In genomic region chr15:90465140-90465929, GRCh38 we compare ENCODE assay signal across 11 cellular contexts.
DNase-seq lines count a peak whose midpoint lies in the region; ATAC-seq and TF ChIP-seq lines count a peak whose summit lies in the region.
"Had no signal": no experiment of that assay in that cellular context is flagged by ENCODE, and none has a peak within 500 bp of the region (broad histone marks: within the 10 kb centered on the region; RNA-seq: fewer than 3 reads in every experiment).

No MANE protein-coding gene starts in this region.

- no peaks in the 10 kb centered on the region for H3K27me3 ChIP-seq in HCT116 (ENCODE audit: insufficient read depth, low read length)
- H3K27me3 ChIP-seq in brain microvascular endothelial cell (replicated peaks): no peaks in the 10 kb centered on the region

- no peaks in the 10 kb centered on the region for H3K9me3 ChIP-seq in HCT116 (ENCODE audit: control insufficient read depth in 1 of 2, insufficient read depth in 1 of 2, low read depth in 1 of 2, low read length in 2 of 2)

- H3K79me2 ChIP-seq in HCT116 (ENCODE audit: insufficient read depth, low read length): 0 out of 2 replicates have a peak, but pooled peaks cover 2% of the 10 kb centered on the region

- H3K4me3 Mint-ChIP-seq in mesothelial cell of epicardium: no peak overlapping the region
- H3K4me3 Mint-ChIP-seq: CD4-positive, CD25-positive, alpha-beta regulatory T cell had no signal

- H3K9ac ChIP-seq in HCT116 (ENCODE audit: low read length): no peak overlapping the region

- no peak for TF ChIP-seq POLR2A in HCT116 (IDR thresholded peaks at IDR 0.05; ENCODE audit: borderline replicate concordance, extremely low read depth, insufficient read depth, insufficient read length)

- peak overlapping the region; percentile 3 for H3K27ac Mint-ChIP-seq in mesothelial cell of epicardium

- intact Hi-C loops in HCT116 (cut with micrococcal nuclease): no loop called here

- BruUV-seq in HCT116 (replicated peaks; lab: Mats Ljungman, UMichigan): no TSS peak

- no peak overlapping the region for H2AFZ ChIP-seq in HCT116 (ENCODE audit: low read depth, low read length, poor library complexity, severe bottlenecking)

- TF ChIP-seq CTCF in HCT116 (IDR thresholded peaks at IDR 0.05 in 2 of 3, conservative IDR thresholded peaks at IDR 0.05 in 1 of 3; ENCODE audit: borderline replicate concordance in 1 of 3, insufficient read depth in 1 of 3, low read depth in 2 of 3, low read length in 2 of 3): no peak
- TF ChIP-seq CTCF in brain microvascular endothelial cell (IDR thresholded peaks at IDR 0.05; ENCODE audit: low read depth, low read length, missing control alignments): no peak
- TF ChIP-seq CTCF in mesothelial cell of epicardium (IDR thresholded peaks at IDR 0.05; ENCODE audit: unreplicated experiment): no peak

- no peaks in the 10 kb centered on the region for H4K20me1 ChIP-seq in HCT116 (ENCODE audit: insufficient read depth)

- peaks cover 3% of the 10 kb centered on the region for H3K4me1 Mint-ChIP-seq in mesothelial cell of epicardium

- DNase-seq in A172 (ENCODE audit: low spot score) (peak; percentile 31), HCT116 (ENCODE audit: low read depth, low spot score) (no peak), brain microvascular endothelial cell (peak; percentile 9), mesothelial cell of epicardium (ENCODE audit: low spot score in 2 of 2, unreplicated experiment in 2 of 2) (no peak)
- DNase-seq in stimulated activated CD8-positive, alpha-beta memory T cell treated with anti-CD3 and anti-CD28 coated beads, Interleukin-4, amount 100 ng/mL, for 48 hours: no peak
- DNase-seq: activated naive CD4-positive, alpha-beta T cell treated with anti-CD3 and anti-CD28 coated beads, Interleukin-2, amount 50 U/mL, for 16 hours; midbrain had no signal

- POLR2A ChIA-PET in HCT116 (lab: Charles Lee): interaction anchor here (1.0 kb wide), 1 partner anchor 77 kb away, joined by 3 read pairs; the partner anchor contains the start of gene IQGAP1

- in situ Hi-C loops in brain microvascular endothelial cell (cut with HindIII; ENCODE audit: low pct_ligation_motif_present, low sequenced_read_pairs): no loop called here

- CTCF ChIA-PET in HCT116 (lab: Charles Lee): interaction anchor here (1.1 kb wide), 1 partner anchor 145 kb away, joined by 3 read pairs; no protein-coding TSS in a partner anchor

- peaks cover 14 to 15% of the 10 kb centered on the region in 2 experiments for H3K4me1 ChIP-seq in HCT116 (ENCODE audit: control insufficient read depth in 1 of 2, insufficient read depth in 2 of 2, low read length in 2 of 2)

- TF ChIP-seq RAD21 in HCT116 (IDR thresholded peaks at IDR 0.05; ENCODE audit: low read depth): no peak

- peak overlapping the region; percentile 22 for H3K4me2 ChIP-seq in HCT116 (ENCODE audit: low read length)

- H3K4me3 ChIP-seq in HCT116 (replicated peaks in 1 of 2; ENCODE audit: low read depth in 1 of 2, low read length in 2 of 2): no peak overlapping the region
- H3K4me3 ChIP-seq in brain microvascular endothelial cell (ENCODE audit: low read depth, low read length): no peak overlapping the region

- H3K36me3 ChIP-seq in HCT116 (ENCODE audit: control insufficient read depth in 1 of 2, insufficient read depth in 2 of 2, low read length in 2 of 2) (peaks cover 0 to 5% of the 10 kb centered on the region in 2 experiments; a peak in 3 of 4 replicates), brain microvascular endothelial cell (replicated peaks) (peaks cover 45% of the 10 kb centered on the region)

- peaks cover 32% of the 10 kb centered on the region for H3K36me3 Mint-ChIP-seq in mesothelial cell of epicardium

- ATAC-seq in HCT116 (no peak), GM18498 (IDR thresholded peaks at IDR 0.05; ENCODE audit: unreplicated experiment) (no peak), HG02973 (IDR thresholded peaks at IDR 0.05; ENCODE audit: unreplicated experiment) (no peak), HG02763 (IDR thresholded peaks at IDR 0.05; ENCODE audit: unreplicated experiment) (no peak)

- no peaks in the 10 kb centered on the region for H3K9me3 Mint-ChIP-seq in mesothelial cell of epicardium
- H3K9me3 Mint-ChIP-seq: CD4-positive, CD25-positive, alpha-beta regulatory T cell had no signal

- no peaks in the 10 kb centered on the region for H3K9me2 ChIP-seq in HCT116 (ENCODE audit: insufficient read depth)

- RAD21 ChIA-PET in HCT116 (lab: Charles Lee; ENCODE audit: low non-redundant PET in 1 of 2, low total read pairs in 2 of 2, uncharacterized antibody in 2 of 2, unreplicated experiment in 2 of 2): no interaction called here

- no peak overlapping the region for H3K27ac ChIP-seq in HCT116 (ENCODE audit: low read depth, low read length)
- H3K27ac ChIP-seq in brain microvascular endothelial cell: peak overlapping the region; percentile 13

- no peaks in the 10 kb centered on the region for H3K27me3 Mint-ChIP-seq in mesothelial cell of epicardium (ENCODE audit: low read depth)
- H3K27me3 Mint-ChIP-seq: CD4-positive, CD25-positive, alpha-beta regulatory T cell had no signal

TF ChIP-seq in HCT116, 20 proteins besides CTCF, POLR2A, EP300 and RAD21:
- TF ChIP-seq ELF1 (IDR thresholded peaks at IDR 0.05; ENCODE audit: borderline replicate concordance, low read depth): no peak
- no peak for TF ChIP-seq CBX3 (IDR thresholded peaks at IDR 0.05; ENCODE audit: low read depth)
- TF ChIP-seq, protein P1, sequence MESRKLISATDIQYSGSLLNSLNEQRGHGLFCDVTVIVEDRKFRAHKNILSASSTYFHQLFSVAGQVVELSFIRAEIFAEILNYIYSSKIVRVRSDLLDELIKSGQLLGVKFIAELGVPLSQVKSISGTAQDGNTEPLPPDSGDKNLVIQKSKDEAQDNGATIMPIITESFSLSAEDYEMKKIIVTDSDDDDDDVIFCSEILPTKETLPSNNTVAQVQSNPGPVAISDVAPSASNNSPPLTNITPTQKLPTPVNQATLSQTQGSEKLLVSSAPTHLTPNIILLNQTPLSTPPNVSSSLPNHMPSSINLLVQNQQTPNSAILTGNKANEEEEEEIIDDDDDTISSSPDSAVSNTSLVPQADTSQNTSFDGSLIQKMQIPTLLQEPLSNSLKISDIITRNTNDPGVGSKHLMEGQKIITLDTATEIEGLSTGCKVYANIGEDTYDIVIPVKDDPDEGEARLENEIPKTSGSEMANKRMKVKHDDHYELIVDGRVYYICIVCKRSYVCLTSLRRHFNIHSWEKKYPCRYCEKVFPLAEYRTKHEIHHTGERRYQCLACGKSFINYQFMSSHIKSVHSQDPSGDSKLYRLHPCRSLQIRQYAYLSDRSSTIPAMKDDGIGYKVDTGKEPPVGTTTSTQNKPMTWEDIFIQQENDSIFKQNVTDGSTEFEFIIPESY (IDR thresholded peaks at IDR 0.05; ENCODE audit: extremely low read depth, insufficient replicate concordance, low read length): no peak

Comparison
In these comparisons a context has a peak if more than half of its experiments do, and no peak if none do; other contexts are left out.
1. DNase-seq: peak in A172 (single experiment) and brain microvascular endothelial cell (single experiment); none in HCT116 (single experiment), mesothelial cell of epicardium (0 of 2) and stimulated activated CD8-positive, alpha-beta memory T cell treated with anti-CD3 and anti-CD28 coated beads, Interleukin-4, amount 100 ng/mL, for 48 hours (single experiment).